15 cellular contexts compared by ENCODE assay signal in genomic region chr20:8404912-8405635, GRCh38.
DNase-seq lines count a peak whose midpoint lies in the region; ATAC-seq, FAIRE-seq and TF ChIP-seq lines count a peak whose summit lies in the region.
"Had no signal": no experiment of that assay in that cellular context is flagged by ENCODE, and none has a peak within 500 bp of the region (broad histone marks: within the 10 kb centered on the region; RNA-seq: fewer than 3 reads in every experiment).

No MANE protein-coding gene starts in this region.

- no peak overlapping the region for H3K27ac ChIP-seq in HepG2 (ENCODE audit: extremely low read length, insufficient read depth, low read length)
- H3K27ac ChIP-seq in right lobe of liver = no peak overlapping the region
- H3K27ac ChIP-seq in GM12878 (ENCODE audit: control insufficient read depth, insufficient read depth) = peak overlapping the region; percentile 10; the same call in 1 of the 2 replicates
- no peak overlapping the region for H3K27ac ChIP-seq in kidney (ENCODE audit: low read depth in 2 of 2, low read length in 2 of 2)
- H3K27ac ChIP-seq: A549, SK-N-MC had no signal

- TF ChIP-seq EP300 in HepG2 (IDR thresholded peaks at IDR 0.05; ENCODE audit: low read depth in 2 of 2, low read length in 2 of 2) = no peak
- TF ChIP-seq EP300 in HepG2 (CRISPR knock-in tag; IDR thresholded peaks at IDR 0.05; ENCODE audit: borderline replicate concordance) = no peak
- peak; percentile 50 to 65; a peak in 2 of 4 replicates for TF ChIP-seq EP300 in GM12878 (IDR thresholded peaks at IDR 0.05; ENCODE audit: borderline replicate concordance in 1 of 2, control insufficient read depth in 1 of 2, low read depth in 2 of 2, low read length in 2 of 2)

- no peak for ATAC-seq in HepG2
- no peak for ATAC-seq in right lobe of liver
- ATAC-seq in HG02870 (IDR thresholded peaks at IDR 0.05; ENCODE audit: unreplicated experiment) = peak; percentile 51
- ATAC-seq in GM12878 = peak; percentile 70
- ATAC-seq: A549 had no signal

- intact Hi-C loops in HepG2 (cut with micrococcal nuclease; ENCODE audit: unreplicated experiment) (no loop called here), right lobe of liver (cut with DNase I) (no loop called here), GM12878 (cut with micrococcal nuclease; ENCODE audit: unreplicated experiment) (loop anchor here (5.0 kb wide), 1 partner anchor 197 kb away; no protein-coding TSS in a partner anchor), kidney (cut with DNase I) (no loop called here)

- SMC1A ChIA-PET in GM12878 (lab: Charles Lee; ENCODE audit: uncharacterized antibody, unreplicated experiment) = interaction anchor here (0.7 to 6.5 kb wide), 11 partner anchors 9 to 60 kb away, joined by 3 to 68 read pairs (median 3); no protein-coding TSS in a partner anchor

- BruUV-seq in HepG2 (replicated peaks; lab: Mats Ljungman, UMichigan) (no TSS peak), GM12878 (replicated peaks; lab: Mats Ljungman, UMichigan) (no TSS peak)

- WGBS in HepG2 (ENCODE audit: low lambda C conversion rate) = 86% methylated on average over 6 of the region's 6 CpGs
- WGBS in right lobe of liver (ENCODE audit: insufficient coverage, low coverage, low lambda C conversion rate, missing lambda C conversion rate) = 69% methylated on average over 6 of the region's 6 CpGs
- 64% methylated on average over 6 of the region's 6 CpGs for WGBS in GM12878 (ENCODE audit: insufficient coverage, insufficient replicate concordance, low lambda C conversion rate, missing lambda C conversion rate)

- H3K27me3 ChIP-seq in HepG2 (ENCODE audit: control insufficient read depth in 1 of 2, insufficient read depth in 2 of 2, low read length in 2 of 2) (no peaks in the 10 kb centered on the region), right lobe of liver (no peaks in the 10 kb centered on the region), GM12878 (replicated peaks in 1 of 2; ENCODE audit: control insufficient read depth in 2 of 2, insufficient read depth in 2 of 2, low read length in 1 of 2) (no peaks in the 10 kb centered on the region)

- H3K9me3 ChIP-seq in HepG2 (ENCODE audit: low read length) (no peaks in the 10 kb centered on the region), right lobe of liver (no peaks in the 10 kb centered on the region), GM12878 (replicated peaks; ENCODE audit: control insufficient read depth, insufficient read depth, low read length) (no peaks in the 10 kb centered on the region; the same call in 1 of the 3 replicates), kidney (ENCODE audit: control insufficient read depth in 1 of 2, low read length in 2 of 2) (no peaks in the 10 kb centered on the region)
- H3K9me3 ChIP-seq: A549 had no signal

- H2AFZ ChIP-seq in HepG2 (ENCODE audit: low read length) (no peak overlapping the region), GM12878 (ENCODE audit: control insufficient read depth, low read depth, low read length) (no peak overlapping the region)

- H3K9ac ChIP-seq in HepG2 (ENCODE audit: insufficient read depth, low read depth, low read length) (no peak overlapping the region), GM12878 (ENCODE audit: control insufficient read depth, insufficient read depth, low read length) (no peak overlapping the region), kidney (ENCODE audit: low read length in 2 of 2) (no peak overlapping the region)

- RAD21 ChIA-PET in GM12878 (lab: Charles Lee; ENCODE audit: unreplicated experiment) = interaction anchor here (1.1 to 2.3 kb wide), 7 partner anchors 9 to 131 kb away, joined by 3 to 8 read pairs (median 3); no protein-coding TSS in a partner anchor

- H3K79me2 ChIP-seq in HepG2 (ENCODE audit: insufficient read depth, low read length) (no peaks in the 10 kb centered on the region), GM12878 (ENCODE audit: control insufficient read depth, insufficient read depth, low read length) (no peaks in the 10 kb centered on the region)

- 0 out of 2 replicates have a peak, but pooled peaks cover 6% of the 10 kb centered on the region for H4K20me1 ChIP-seq in HepG2 (ENCODE audit: insufficient read depth, low read length)
- H4K20me1 ChIP-seq in GM12878 (ENCODE audit: control insufficient read depth, insufficient read depth) = no peaks in the 10 kb centered on the region

- H3K4me1 ChIP-seq in HepG2 (ENCODE audit: insufficient read depth, low read length) = no peaks in the 10 kb centered on the region
- peaks cover 0 to 2% (median 0%) of the 10 kb centered on the region in 4 donors for H3K4me1 ChIP-seq in right lobe of liver
- peaks cover 12% of the 10 kb centered on the region; the same call in 1 of the 2 replicates for H3K4me1 ChIP-seq in GM12878 (ENCODE audit: control insufficient read depth, insufficient read depth, low read length)
- no peaks in the 10 kb centered on the region for H3K4me1 ChIP-seq in kidney (ENCODE audit: control insufficient read depth in 1 of 2, insufficient read depth in 1 of 2, low read depth in 1 of 2, low read length in 2 of 2)
- H3K4me1 ChIP-seq: A549 had no signal

- no peak overlapping the region for H3K4me3 ChIP-seq in HepG2 (replicated peaks in 1 of 3; ENCODE audit: insufficient read depth in 1 of 3, low read depth in 2 of 3, low read length in 3 of 3)
- H3K4me3 ChIP-seq in right lobe of liver = no peak overlapping the region
- no peak overlapping the region for H3K4me3 ChIP-seq in GM12878
- no peak overlapping the region for H3K4me3 ChIP-seq in kidney (ENCODE audit: low read length in 2 of 2)
- H3K4me3 ChIP-seq: A549, SK-N-MC had no signal

- CTCF ChIA-PET in HepG2 (lab: Yijun Ruan, JAX; ENCODE audit: low intra/inter-chr PET ratio, low total read pairs) (no interaction called here), GM12878 (lab: Yijun Ruan, JAX) (interaction anchor here (1.2 to 3.7 kb wide), 7 partner anchors 9 to 41 kb away, joined by 3 to 24 read pairs (median 5); no protein-coding TSS in a partner anchor), HEK293T (lab: Yijun Ruan, JAX) (no interaction called here)

- POLR2A ChIA-PET in HepG2 (lab: Yijun Ruan, JAX) = no interaction called here
- POLR2A ChIA-PET in GM12878 (lab: Charles Lee) = interaction anchor here (0.9 to 1.0 kb wide), 2 partner anchors 9 to 15 kb away, joined by 3 read pairs; no protein-coding TSS in a partner anchor
- POLR2A ChIA-PET in HEK293T (lab: Yijun Ruan, JAX) = no interaction called here

- H3K36me3 ChIP-seq in HepG2 (replicated peaks in 1 of 2; ENCODE audit: control insufficient read depth in 1 of 2, insufficient read depth in 2 of 2, low read length in 2 of 2) = no peaks in the 10 kb centered on the region; a peak in 1 of 5 replicates
- H3K36me3 ChIP-seq in right lobe of liver = no peaks in the 10 kb centered on the region
- H3K36me3 ChIP-seq in GM12878 (ENCODE audit: control insufficient read depth in 2 of 2, insufficient read depth in 2 of 2, low read length in 1 of 2) = no peaks in the 10 kb centered on the region
- no peaks in the 10 kb centered on the region for H3K36me3 ChIP-seq in kidney (ENCODE audit: control insufficient read depth in 1 of 2, insufficient read depth in 2 of 2, low read length in 2 of 2)

- TF ChIP-seq RAD21 in HepG2 (CRISPR knock-in tag; IDR thresholded peaks at IDR 0.05) = no peak
- no peak for TF ChIP-seq RAD21 in GM12878 (IDR thresholded peaks at IDR 0.05; ENCODE audit: insufficient read depth, low read depth, low read length)

- TF ChIP-seq CTCF in HepG2 (CRISPR knock-in tag; IDR thresholded peaks at IDR 0.05) = no peak
- TF ChIP-seq CTCF in right lobe of liver (IDR thresholded peaks at IDR 0.05) = no peak
- TF ChIP-seq CTCF in GM12878 (IDR thresholded peaks at IDR 0.05 in 2 of 3, conservative IDR thresholded peaks at IDR 0.05 in 1 of 3; ENCODE audit: control insufficient read depth in 2 of 3, extremely low read depth in 1 of 3, insufficient read depth in 1 of 3, low read depth in 3 of 3, low read length in 3 of 3) = no peak
- TF ChIP-seq CTCF in kidney (IDR thresholded peaks at IDR 0.05; ENCODE audit: borderline replicate concordance, extremely low read depth, insufficient read depth) = no peak

- in situ Hi-C loops in HepG2 (cut with HindIII; ENCODE audit: extremely low pct_ligation_motif_present, low pct_unique_long_range_greater_than_20kb) = no loop called here
- in situ Hi-C loops in GM12878 (cut with MboI) = no loop called here

- FAIRE-seq in HepG2 (lab: Jason Lieb, UNC) = no peak
- FAIRE-seq in GM12878 (lab: Jason Lieb, UNC) = peak; percentile 73
- no peak for FAIRE-seq in kidney (lab: Jason Lieb, UNC)
- FAIRE-seq: A549 had no signal

- TF ChIP-seq POLR2A in HepG2 (IDR thresholded peaks at IDR 0.05; ENCODE audit: insufficient read depth in 1 of 2, low read depth in 2 of 2, low read length in 2 of 2) = no peak
- TF ChIP-seq POLR2A in right lobe of liver (IDR thresholded peaks at IDR 0.05) = no peak
- TF ChIP-seq POLR2A in GM12878 (IDR thresholded peaks at IDR 0.05; ENCODE audit: low read depth, low read length) = no peak

- H3K4me2 ChIP-seq in HepG2 (ENCODE audit: low read depth, low read length) = no peak overlapping the region
- H3K4me2 ChIP-seq in GM12878 (ENCODE audit: control insufficient read depth, insufficient read depth) = no peak overlapping the region
- H3K4me2 ChIP-seq: A549 had no signal

- DNase-seq in HepG2 (ENCODE audit: low spot score) = no peak
- DNase-seq in right lobe of liver = no peak
- DNase-seq in GM12878 (ENCODE audit: low read depth, low spot score) = peak; percentile 54
- DNase-seq in HEK293T (ENCODE audit: extremely low spot score) = no peak
- no peak for DNase-seq in kidney
- DNase-seq in GDM1 (lab: John Stamatoyannopoulos, UW) = no peak
- DNase-seq: CD4-positive, CD25-positive, alpha-beta regulatory T cell; DMS53; NCI-H1048; NCI-H146; NCI-H2081 treated with DMSO at 0.1 percent for 48 hours; NCI-H524 treated with DMSO at 0.1 percent for 48 hours had no signal

TF ChIP-seq in HepG2, 621 proteins besides CTCF, POLR2A, EP300 and RAD21:
- peak; percentile 29 for TF ChIP-seq RBM22 (optimal IDR thresholded peaks at IDR 0.05; ENCODE audit: low read length)
- TF ChIP-seq ZNF337 (CRISPR knock-in tag; IDR thresholded peaks at IDR 0.05; ENCODE audit: borderline replicate concordance, low read depth) = no peak

TF ChIP-seq in GM12878, 131 proteins besides CTCF, POLR2A, EP300 and RAD21 (continues in another document):
- TF ChIP-seq STAT1 (conservative IDR thresholded peaks at IDR 0.05) (no peak), BRCA1 (IDR thresholded peaks at IDR 0.05; ENCODE audit: low read depth, low read length) (no peak)

TF ChIP-seq in HEK293T, 16 proteins besides CTCF, POLR2A, EP300 and RAD21 (continues in another document):
- no peak for TF ChIP-seq L3MBTL2 (conservative IDR thresholded peaks at IDR 0.05)
- no peak for TF ChIP-seq FOXK2 (IDR thresholded peaks at IDR 0.05)
- TF ChIP-seq ZNF384 (IDR thresholded peaks at IDR 0.05) = no peak
- no peak for TF ChIP-seq FOXA1 (IDR thresholded peaks at IDR 0.05)
- no peak for TF ChIP-seq TARDBP (IDR thresholded peaks at IDR 0.05)
- TF ChIP-seq HDGF (IDR thresholded peaks at IDR 0.05; ENCODE audit: borderline replicate concordance) = no peak
- no peak for TF ChIP-seq NFRKB (IDR thresholded peaks at IDR 0.05)
- no peak for TF ChIP-seq ARNT (IDR thresholded peaks at IDR 0.05)

Comparison
In these comparisons a context has a peak if more than half of its experiments do, and no peak if none do; other contexts are left out.
1. ATAC-seq: peak in HG02870 (single experiment) and GM12878 (single experiment); none in HepG2 (single experiment) and right lobe of liver (0 of 4).
2. Of the 75 proteins assayed by ChIP-seq in both HepG2 and GM12878: peak only in HepG2: none; only in GM12878: ATF2, ATF7, BHLHE40, DPF2, EP300, IKZF1 and 11 more; in both: none; in neither: 58.